In genomic region chr20:1118336-1119127, GRCh38 we compare ENCODE assay signal across 1 cellular context.
TF ChIP-seq lines count a peak whose summit lies in the region.

Gene PSMF1, plus strand, starts transcription at chr20:1118602. Its CDS starts 172 bp downstream, at chr20:1118774.

TF ChIP-seq in HepG2, 621 proteins besides CTCF, POLR2A, EP300 and RAD21 (continued from another document and continues in another):
- no peak for TF ChIP-seq KIAA2018 (CRISPR knock-in tag; IDR thresholded peaks at IDR 0.05; ENCODE audit: borderline replicate concordance)
- TF ChIP-seq PAX8 (CRISPR knock-in tag; IDR thresholded peaks at IDR 0.05; ENCODE audit: borderline replicate concordance) = peak; percentile 98
- peak; percentile 87 for TF ChIP-seq SATB2 (CRISPR knock-in tag; IDR thresholded peaks at IDR 0.05)
- TF ChIP-seq PHF8 (CRISPR knock-in tag; IDR thresholded peaks at IDR 0.05) = peak; percentile 95
- no peak for TF ChIP-seq MLLT10 (CRISPR knock-in tag; IDR thresholded peaks at IDR 0.05)
- peak; percentile 69; the same call in 1 of the 2 replicates for TF ChIP-seq ZNF790 (CRISPR knock-in tag; IDR thresholded peaks at IDR 0.05; ENCODE audit: borderline replicate concordance)
- TF ChIP-seq SRSF9 (IDR thresholded peaks at IDR 0.05; ENCODE audit: borderline replicate concordance, insufficient read depth, low read depth, low read length, poor library complexity, severe bottlenecking) = no peak
- no peak for TF ChIP-seq FOXA1 (IDR thresholded peaks at IDR 0.05)
- peak; percentile 75 for TF ChIP-seq FOXA1 (CRISPR knock-in tag; IDR thresholded peaks at IDR 0.05)
- TF ChIP-seq DRAP1 (CRISPR knock-in tag; IDR thresholded peaks at IDR 0.05) = peak; percentile 90
- peak; percentile 84; the same call in 1 of the 2 replicates for TF ChIP-seq ELK4 (CRISPR knock-in tag; IDR thresholded peaks at IDR 0.05; ENCODE audit: borderline replicate concordance)
- no peak for TF ChIP-seq ZNF841 (CRISPR knock-in tag; IDR thresholded peaks at IDR 0.05; ENCODE audit: borderline replicate concordance)
- TF ChIP-seq ZNF740 (CRISPR knock-in tag; IDR thresholded peaks at IDR 0.05) = peak; percentile 77; the same call in 1 of the 2 replicates
- peak; percentile 80 for TF ChIP-seq PRDM15 (CRISPR knock-in tag; IDR thresholded peaks at IDR 0.05)
- 0 out of 2 replicates have a peak, but pooled peaks have one; percentile 61 for TF ChIP-seq ZFAT (CRISPR knock-in tag; conservative IDR thresholded peaks at IDR 0.05)
- peak; percentile 89 for TF ChIP-seq E2F5 (CRISPR knock-in tag; conservative IDR thresholded peaks at IDR 0.05)
- TF ChIP-seq ZIK1 (CRISPR knock-in tag; IDR thresholded peaks at IDR 0.05; ENCODE audit: borderline replicate concordance, low read depth) = peak; percentile 96
- TF ChIP-seq ZNF782 (CRISPR knock-in tag; IDR thresholded peaks at IDR 0.05; ENCODE audit: borderline replicate concordance) = peak; percentile 87
- peak; percentile 80; the same call in 1 of the 2 replicates for TF ChIP-seq DNMT1 (CRISPR knock-in tag; IDR thresholded peaks at IDR 0.05)
- TF ChIP-seq HDAC1 (CRISPR knock-in tag; IDR thresholded peaks at IDR 0.05) = peak; percentile 99
- TF ChIP-seq HOMEZ (CRISPR knock-in tag; IDR thresholded peaks at IDR 0.05; ENCODE audit: low read depth) = peak; percentile 80; the same call in 1 of the 2 replicates
- TF ChIP-seq TCF12 (IDR thresholded peaks at IDR 0.05) = no peak
- peak; percentile 94 for TF ChIP-seq TCF12 (CRISPR knock-in tag; IDR thresholded peaks at IDR 0.05)
- TF ChIP-seq TEF (CRISPR knock-in tag; IDR thresholded peaks at IDR 0.05) = no peak; the same call in 1 of the 2 replicates
- TF ChIP-seq NFAT5 (CRISPR knock-in tag; IDR thresholded peaks at IDR 0.05) = peak; percentile 93
- TF ChIP-seq ZFP91 (CRISPR knock-in tag; IDR thresholded peaks at IDR 0.05; ENCODE audit: borderline replicate concordance) = peak; percentile 98
- no peak; the same call in 1 of the 2 replicates for TF ChIP-seq DNMT3B (CRISPR knock-in tag; conservative IDR thresholded peaks at IDR 0.05)
- TF ChIP-seq ZMAT3 (CRISPR knock-in tag; conservative IDR thresholded peaks at IDR 0.05) = peak; percentile 99
